Comparison of ENCODE assay signal across 15 cellular contexts in genomic region chr3:170117134-170117533, GRCh38.
DNase-seq lines count a peak whose midpoint lies in the region; ATAC-seq, FAIRE-seq and TF ChIP-seq lines count a peak whose summit lies in the region.
"Had no signal": no experiment of that assay in that cellular context is flagged by ENCODE, and none has a peak within 500 bp of the region (broad histone marks: within the 10 kb centered on the region; RNA-seq: fewer than 3 reads in every experiment).

No MANE protein-coding gene starts in this region.

- H3F3A ChIP-seq in smooth muscle cell (ENCODE audit: low read depth) = no peaks in the 10 kb centered on the region

- intact Hi-C loops in esophagus squamous epithelium (cut with DNase I) = no loop called here

- H3K27me3 ChIP-seq in esophagus squamous epithelium = no peaks in the 10 kb centered on the region
- no peaks in the 10 kb centered on the region for H3K27me3 ChIP-seq in smooth muscle cell (ENCODE audit: low read depth)

- ATAC-seq in A549 = peak; percentile 89 to 91; a peak in 5 of 6 replicates

- H3K4me1 ChIP-seq in A549 = no peaks in the 10 kb centered on the region
- no peaks in the 10 kb centered on the region for H3K4me1 ChIP-seq in esophagus squamous epithelium
- H3K4me1 ChIP-seq in smooth muscle cell (ENCODE audit: low read depth) = no peaks in the 10 kb centered on the region

- H3K4me2 ChIP-seq in A549 (no peak overlapping the region), smooth muscle cell (no peak overlapping the region)

- TF ChIP-seq POLR2A in A549 (IDR thresholded peaks at IDR 0.05; ENCODE audit: low read length) = no peak
- no peak for TF ChIP-seq POLR2A in esophagus squamous epithelium (IDR thresholded peaks at IDR 0.05)

- FAIRE-seq in A549 (lab: Jason Lieb, UNC) (no peak), HTR-8/SVneo (lab: Jason Lieb, UNC) (no peak)
- FAIRE-seq: GM18507, small intestine had no signal

- no peak overlapping the region for H3K9ac ChIP-seq in smooth muscle cell (ENCODE audit: low read depth)

- no peak for TF ChIP-seq EP300 in A549 (IDR thresholded peaks at IDR 0.05)

- H3K27ac ChIP-seq in A549 (no peak overlapping the region), esophagus squamous epithelium (no peak overlapping the region), smooth muscle cell (ENCODE audit: low read depth) (no peak overlapping the region)

- H3K4me3 ChIP-seq in A549 (no peak overlapping the region), GM12864 (ENCODE audit: low read depth, low read length) (no peak overlapping the region), fibroblast of mammary gland (ENCODE audit: control insufficient read depth, low read depth, low read length) (no peak overlapping the region), esophagus squamous epithelium (no peak overlapping the region), smooth muscle cell (no peak overlapping the region)

- no peaks in the 10 kb centered on the region for H3K79me2 ChIP-seq in smooth muscle cell (ENCODE audit: low read depth)

- no peak for TF ChIP-seq RAD21 in A549 (conservative IDR thresholded peaks at IDR 0.05 in 1 of 2, IDR thresholded peaks at IDR 0.05 in 1 of 2)

- DNase-seq in A549 (ENCODE audit: low read depth in 1 of 2, low spot score in 1 of 2) = peak; percentile 20 to 37
- DNase-seq in GM12864 (ENCODE audit: low read depth) = no peak
- DNase-seq in RPMI7951 (ENCODE audit: low read depth) = peak; percentile 23
- peak; percentile 11 for DNase-seq in fibroblast of mammary gland (ENCODE audit: low read depth)
- DNase-seq in MV-4-11 (lab: John Stamatoyannopoulos, UW) = no peak
- DNase-seq in esophagus squamous epithelium (lab: John Stamatoyannopoulos, UW) = no peak
- DNase-seq in HTR-8/SVneo (ENCODE audit: insufficient read length, low spot score) = no peak
- no peak for DNase-seq in smooth muscle cell (lab: John Stamatoyannopoulos, UW; ENCODE audit: unreplicated experiment)
- DNase-seq: activated CD4-positive, alpha-beta T cell treated with anti-CD3 and anti-CD28 coated beads, Interleukin-2, amount 50 U/mL, for 4 hours; CD8-positive, alpha-beta memory T cell; midbrain; NCI-H1694 treated with DMSO at 0.1 percent for 48 hours; SHP77 treated with DMSO at 0.1 percent for 48 hours; small intestine had no signal

- CTCF ChIA-PET in A549 (lab: Yijun Ruan, JAX) = interaction anchor here (0.9 to 1.9 kb wide), 7 partner anchors 8 to 355 kb away, joined by 3 read pairs; no protein-coding TSS in a partner anchor

- H4K20me1 ChIP-seq in smooth muscle cell (ENCODE audit: low read depth) = peaks cover 7% of the 10 kb centered on the region

- TF ChIP-seq CTCF in A549 (IDR thresholded peaks at IDR 0.05) = no peak
- peak; percentile 15 for TF ChIP-seq CTCF in GM12864 (IDR thresholded peaks at IDR 0.05; ENCODE audit: low read depth, low read length, missing control alignments)
- peak; percentile 40 for TF ChIP-seq CTCF in fibroblast of mammary gland (conservative IDR thresholded peaks at IDR 0.05; ENCODE audit: control insufficient read depth, insufficient read depth, low read depth, low read length)
- peak in 2 of 6 experiments; percentile 8 to 27 for TF ChIP-seq CTCF in esophagus squamous epithelium (IDR thresholded peaks at IDR 0.05)
- no peak for TF ChIP-seq CTCF in smooth muscle cell (IDR thresholded peaks at IDR 0.05; ENCODE audit: borderline replicate concordance, insufficient read depth, poor library complexity, severe bottlenecking)

- peaks cover 0 to 97% (median 44%) of the 10 kb centered on the region in 3 donors for H3K36me3 ChIP-seq in esophagus squamous epithelium
- H3K36me3 ChIP-seq in smooth muscle cell (ENCODE audit: low read depth) = peaks cover 35% of the 10 kb centered on the region

- H2AFZ ChIP-seq in smooth muscle cell (ENCODE audit: low read depth) = no peak overlapping the region

- POLR2A ChIA-PET in A549 (lab: Yijun Ruan, JAX) = interaction anchor here (0.6 kb wide), 1 partner anchor 46 kb away, joined by 3 read pairs; no protein-coding TSS in a partner anchor

- H3K9me3 ChIP-seq in A549 (no peaks in the 10 kb centered on the region), esophagus squamous epithelium (no peaks in the 10 kb centered on the region), smooth muscle cell (replicated peaks; ENCODE audit: low read depth) (no peaks in the 10 kb centered on the region)

TF ChIP-seq in A549, 52 proteins besides CTCF, POLR2A, EP300 and RAD21:
- TF ChIP-seq POLR2AphosphoS2 (conservative IDR thresholded peaks at IDR 0.05; ENCODE audit: low read length) (no peak), HMGXB4 (CRISPR knock-in tag; IDR thresholded peaks at IDR 0.05; ENCODE audit: borderline replicate concordance) (no peak), ESRRA (IDR thresholded peaks at IDR 0.05; ENCODE audit: borderline replicate concordance, low read length) (no peak), EHF (CRISPR knock-in tag; IDR thresholded peaks at IDR 0.05) (no peak), NR3C1 (IDR thresholded peaks at IDR 0.05) (no peak), CHD2 (IDR thresholded peaks at IDR 0.05; ENCODE audit: low read length, partially characterized antibody) (no peak), SREBF2 (IDR thresholded peaks at IDR 0.05) (no peak), BHLHE40 (IDR thresholded peaks at IDR 0.05; ENCODE audit: low read depth, low read length) (no peak), RARB (CRISPR knock-in tag; IDR thresholded peaks at IDR 0.05) (no peak), ZNF302 (CRISPR knock-in tag; IDR thresholded peaks at IDR 0.05) (no peak), HEYL (CRISPR knock-in tag; IDR thresholded peaks at IDR 0.05) (no peak), RCOR1 (IDR thresholded peaks at IDR 0.05; ENCODE audit: low read depth, low read length) (no peak), USF2 (IDR thresholded peaks at IDR 0.05) (no peak)
- TF ChIP-seq, protein P1, sequence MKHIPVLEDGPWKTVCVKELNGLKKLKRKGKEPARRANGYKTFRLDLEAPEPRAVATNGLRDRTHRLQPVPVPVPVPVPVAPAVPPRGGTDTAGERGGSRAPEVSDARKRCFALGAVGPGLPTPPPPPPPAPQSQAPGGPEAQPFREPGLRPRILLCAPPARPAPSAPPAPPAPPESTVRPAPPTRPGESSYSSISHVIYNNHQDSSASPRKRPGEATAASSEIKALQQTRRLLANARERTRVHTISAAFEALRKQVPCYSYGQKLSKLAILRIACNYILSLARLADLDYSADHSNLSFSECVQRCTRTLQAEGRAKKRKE (CRISPR knock-in tag; IDR thresholded peaks at IDR 0.05; ENCODE audit: low read depth) = no peak

Comparison
In these comparisons a context has a peak if more than half of its experiments do, and no peak if none do; other contexts are left out.
1. DNase-seq: peak in A549 (2 of 2), RPMI7951 (single experiment) and fibroblast of mammary gland (single experiment); none in GM12864 (single experiment), MV-4-11 (single experiment), esophagus squamous epithelium (single experiment), HTR-8/SVneo (single experiment) and smooth muscle cell (single experiment).
2. CTCF ChIP-seq: peak in GM12864 (single experiment) and fibroblast of mammary gland (single experiment); none in A549 (single experiment) and smooth muscle cell (single experiment).